In the genomic region with DNA sequence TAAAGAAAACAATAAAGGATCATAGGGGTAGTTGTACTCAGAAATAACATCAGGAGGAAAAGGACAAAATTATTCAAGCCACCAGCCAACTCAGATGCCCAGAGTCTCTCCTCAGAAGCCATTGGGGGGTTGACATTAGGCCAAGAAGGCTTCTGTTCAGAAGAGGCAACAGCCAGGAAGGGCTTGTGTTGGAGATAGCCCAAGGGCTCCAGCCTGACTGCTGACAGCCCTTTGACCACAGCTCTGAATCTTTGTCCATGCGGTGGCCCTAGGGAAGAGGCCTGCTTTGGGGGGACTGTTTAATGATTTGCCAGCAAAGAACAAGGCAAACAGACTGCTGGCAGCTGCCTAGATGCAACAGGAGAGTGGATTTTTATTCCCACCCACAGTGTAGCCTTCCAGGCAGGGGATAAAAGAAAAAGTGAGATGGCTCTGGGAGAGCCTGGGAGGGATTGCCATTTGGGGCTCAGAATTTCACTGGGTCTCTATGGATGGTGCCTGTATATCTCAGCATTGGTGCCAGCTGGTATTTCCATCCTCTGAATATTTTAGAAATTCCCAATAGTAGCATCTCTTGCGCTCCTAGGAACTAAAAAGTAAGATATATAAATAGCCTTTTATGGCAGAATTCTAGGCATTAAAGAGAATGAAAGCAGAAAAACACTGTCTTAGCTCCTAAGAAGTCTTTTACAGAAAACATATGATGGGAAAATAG, we compare ENCODE assay signal across 1 cellular context.
TF ChIP-seq lines count a peak whose summit lies in the region.

No MANE protein-coding gene starts in this region.

TF ChIP-seq in HepG2, 621 proteins besides CTCF, POLR2A, EP300 and RAD21 (continued from another document and continues in another):
- TF ChIP-seq, protein P1, sequence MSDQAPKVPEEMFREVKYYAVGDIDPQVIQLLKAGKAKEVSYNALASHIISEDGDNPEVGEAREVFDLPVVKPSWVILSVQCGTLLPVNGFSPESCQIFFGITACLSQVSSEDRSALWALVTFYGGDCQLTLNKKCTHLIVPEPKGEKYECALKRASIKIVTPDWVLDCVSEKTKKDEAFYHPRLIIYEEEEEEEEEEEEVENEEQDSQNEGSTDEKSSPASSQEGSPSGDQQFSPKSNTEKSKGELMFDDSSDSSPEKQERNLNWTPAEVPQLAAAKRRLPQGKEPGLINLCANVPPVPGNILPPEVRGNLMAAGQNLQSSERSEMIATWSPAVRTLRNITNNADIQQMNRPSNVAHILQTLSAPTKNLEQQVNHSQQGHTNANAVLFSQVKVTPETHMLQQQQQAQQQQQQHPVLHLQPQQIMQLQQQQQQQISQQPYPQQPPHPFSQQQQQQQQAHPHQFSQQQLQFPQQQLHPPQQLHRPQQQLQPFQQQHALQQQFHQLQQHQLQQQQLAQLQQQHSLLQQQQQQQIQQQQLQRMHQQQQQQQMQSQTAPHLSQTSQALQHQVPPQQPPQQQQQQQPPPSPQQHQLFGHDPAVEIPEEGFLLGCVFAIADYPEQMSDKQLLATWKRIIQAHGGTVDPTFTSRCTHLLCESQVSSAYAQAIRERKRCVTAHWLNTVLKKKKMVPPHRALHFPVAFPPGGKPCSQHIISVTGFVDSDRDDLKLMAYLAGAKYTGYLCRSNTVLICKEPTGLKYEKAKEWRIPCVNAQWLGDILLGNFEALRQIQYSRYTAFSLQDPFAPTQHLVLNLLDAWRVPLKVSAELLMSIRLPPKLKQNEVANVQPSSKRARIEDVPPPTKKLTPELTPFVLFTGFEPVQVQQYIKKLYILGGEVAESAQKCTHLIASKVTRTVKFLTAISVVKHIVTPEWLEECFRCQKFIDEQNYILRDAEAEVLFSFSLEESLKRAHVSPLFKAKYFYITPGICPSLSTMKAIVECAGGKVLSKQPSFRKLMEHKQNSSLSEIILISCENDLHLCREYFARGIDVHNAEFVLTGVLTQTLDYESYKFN (CRISPR knock-in tag; conservative IDR thresholded peaks at IDR 0.05), result peak; percentile 99
- TF ChIP-seq, protein P2, sequence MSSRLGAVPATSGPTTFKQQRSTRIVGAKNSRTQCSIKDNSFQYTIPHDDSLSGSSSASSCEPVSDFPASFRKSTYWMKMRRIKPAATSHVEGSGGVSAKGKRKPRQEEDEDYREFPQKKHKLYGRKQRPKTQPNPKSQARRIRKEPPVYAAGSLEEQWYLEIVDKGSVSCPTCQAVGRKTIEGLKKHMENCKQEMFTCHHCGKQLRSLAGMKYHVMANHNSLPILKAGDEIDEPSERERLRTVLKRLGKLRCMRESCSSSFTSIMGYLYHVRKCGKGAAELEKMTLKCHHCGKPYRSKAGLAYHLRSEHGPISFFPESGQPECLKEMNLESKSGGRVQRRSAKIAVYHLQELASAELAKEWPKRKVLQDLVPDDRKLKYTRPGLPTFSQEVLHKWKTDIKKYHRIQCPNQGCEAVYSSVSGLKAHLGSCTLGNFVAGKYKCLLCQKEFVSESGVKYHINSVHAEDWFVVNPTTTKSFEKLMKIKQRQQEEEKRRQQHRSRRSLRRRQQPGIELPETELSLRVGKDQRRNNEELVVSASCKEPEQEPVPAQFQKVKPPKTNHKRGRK (CRISPR knock-in tag; IDR thresholded peaks at IDR 0.05), result no peak
- TF ChIP-seq ETV6 (CRISPR knock-in tag; conservative IDR thresholded peaks at IDR 0.05), result no peak; the same call in 1 of the 2 replicates
- TF ChIP-seq, protein P3, sequence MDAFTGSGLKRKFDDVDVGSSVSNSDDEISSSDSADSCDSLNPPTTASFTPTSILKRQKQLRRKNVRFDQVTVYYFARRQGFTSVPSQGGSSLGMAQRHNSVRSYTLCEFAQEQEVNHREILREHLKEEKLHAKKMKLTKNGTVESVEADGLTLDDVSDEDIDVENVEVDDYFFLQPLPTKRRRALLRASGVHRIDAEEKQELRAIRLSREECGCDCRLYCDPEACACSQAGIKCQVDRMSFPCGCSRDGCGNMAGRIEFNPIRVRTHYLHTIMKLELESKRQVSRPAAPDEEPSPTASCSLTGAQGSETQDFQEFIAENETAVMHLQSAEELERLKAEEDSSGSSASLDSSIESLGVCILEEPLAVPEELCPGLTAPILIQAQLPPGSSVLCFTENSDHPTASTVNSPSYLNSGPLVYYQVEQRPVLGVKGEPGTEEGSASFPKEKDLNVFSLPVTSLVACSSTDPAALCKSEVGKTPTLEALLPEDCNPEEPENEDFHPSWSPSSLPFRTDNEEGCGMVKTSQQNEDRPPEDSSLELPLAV (CRISPR knock-in tag; conservative IDR thresholded peaks at IDR 0.05; ENCODE audit: low read depth), result no peak; the same call in 1 of the 2 replicates
- no peak for TF ChIP-seq ZNF598 (CRISPR knock-in tag; IDR thresholded peaks at IDR 0.05; ENCODE audit: borderline replicate concordance)
- TF ChIP-seq, protein P4, sequence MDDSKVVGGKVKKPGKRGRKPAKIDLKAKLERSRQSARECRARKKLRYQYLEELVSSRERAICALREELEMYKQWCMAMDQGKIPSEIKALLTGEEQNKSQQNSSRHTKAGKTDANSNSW (CRISPR knock-in tag; IDR thresholded peaks at IDR 0.05; ENCODE audit: borderline replicate concordance), result no peak
- TF ChIP-seq ZNF629 (CRISPR knock-in tag; conservative IDR thresholded peaks at IDR 0.05), result 0 out of 2 replicates have a peak, but pooled peaks have one; percentile 30
- no peak; the same call in 1 of the 2 replicates for TF ChIP-seq ZNF552 (CRISPR knock-in tag; IDR thresholded peaks at IDR 0.05; ENCODE audit: borderline replicate concordance)
- TF ChIP-seq, protein P5, sequence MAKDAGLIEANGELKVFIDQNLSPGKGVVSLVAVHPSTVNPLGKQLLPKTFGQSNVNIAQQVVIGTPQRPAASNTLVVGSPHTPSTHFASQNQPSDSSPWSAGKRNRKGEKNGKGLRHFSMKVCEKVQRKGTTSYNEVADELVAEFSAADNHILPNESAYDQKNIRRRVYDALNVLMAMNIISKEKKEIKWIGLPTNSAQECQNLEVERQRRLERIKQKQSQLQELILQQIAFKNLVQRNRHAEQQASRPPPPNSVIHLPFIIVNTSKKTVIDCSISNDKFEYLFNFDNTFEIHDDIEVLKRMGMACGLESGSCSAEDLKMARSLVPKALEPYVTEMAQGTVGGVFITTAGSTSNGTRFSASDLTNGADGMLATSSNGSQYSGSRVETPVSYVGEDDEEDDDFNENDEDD (CRISPR knock-in tag; IDR thresholded peaks at IDR 0.05; ENCODE audit: borderline replicate concordance), result peak; percentile 66; the same call in 1 of the 2 replicates
- TF ChIP-seq MED1 (CRISPR knock-in tag; IDR thresholded peaks at IDR 0.05), result peak; percentile 96
- peak; percentile 98 for TF ChIP-seq SALL1 (CRISPR knock-in tag; IDR thresholded peaks at IDR 0.05)
- TF ChIP-seq TBX2 (CRISPR knock-in tag; IDR thresholded peaks at IDR 0.05; ENCODE audit: borderline replicate concordance), result peak; percentile 90
- no peak for TF ChIP-seq ZNF577 (CRISPR knock-in tag; IDR thresholded peaks at IDR 0.05; ENCODE audit: borderline replicate concordance, low read depth)
- TF ChIP-seq, protein P6, sequence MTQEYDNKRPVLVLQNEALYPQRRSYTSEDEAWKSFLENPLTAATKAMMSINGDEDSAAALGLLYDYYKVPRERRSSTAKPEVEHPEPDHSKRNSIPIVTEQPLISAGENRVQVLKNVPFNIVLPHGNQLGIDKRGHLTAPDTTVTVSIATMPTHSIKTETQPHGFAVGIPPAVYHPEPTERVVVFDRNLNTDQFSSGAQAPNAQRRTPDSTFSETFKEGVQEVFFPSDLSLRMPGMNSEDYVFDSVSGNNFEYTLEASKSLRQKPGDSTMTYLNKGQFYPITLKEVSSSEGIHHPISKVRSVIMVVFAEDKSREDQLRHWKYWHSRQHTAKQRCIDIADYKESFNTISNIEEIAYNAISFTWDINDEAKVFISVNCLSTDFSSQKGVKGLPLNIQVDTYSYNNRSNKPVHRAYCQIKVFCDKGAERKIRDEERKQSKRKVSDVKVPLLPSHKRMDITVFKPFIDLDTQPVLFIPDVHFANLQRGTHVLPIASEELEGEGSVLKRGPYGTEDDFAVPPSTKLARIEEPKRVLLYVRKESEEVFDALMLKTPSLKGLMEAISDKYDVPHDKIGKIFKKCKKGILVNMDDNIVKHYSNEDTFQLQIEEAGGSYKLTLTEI (CRISPR knock-in tag; conservative IDR thresholded peaks at IDR 0.05), result no peak
- no peak for TF ChIP-seq HES4 (CRISPR knock-in tag; IDR thresholded peaks at IDR 0.05; ENCODE audit: borderline replicate concordance)
- no peak for TF ChIP-seq GLI4 (CRISPR knock-in tag; IDR thresholded peaks at IDR 0.05; ENCODE audit: borderline replicate concordance)
- no peak; the same call in 1 of the 2 replicates for TF ChIP-seq NFKBIZ (CRISPR knock-in tag; IDR thresholded peaks at IDR 0.05)
- TF ChIP-seq, protein P7, sequence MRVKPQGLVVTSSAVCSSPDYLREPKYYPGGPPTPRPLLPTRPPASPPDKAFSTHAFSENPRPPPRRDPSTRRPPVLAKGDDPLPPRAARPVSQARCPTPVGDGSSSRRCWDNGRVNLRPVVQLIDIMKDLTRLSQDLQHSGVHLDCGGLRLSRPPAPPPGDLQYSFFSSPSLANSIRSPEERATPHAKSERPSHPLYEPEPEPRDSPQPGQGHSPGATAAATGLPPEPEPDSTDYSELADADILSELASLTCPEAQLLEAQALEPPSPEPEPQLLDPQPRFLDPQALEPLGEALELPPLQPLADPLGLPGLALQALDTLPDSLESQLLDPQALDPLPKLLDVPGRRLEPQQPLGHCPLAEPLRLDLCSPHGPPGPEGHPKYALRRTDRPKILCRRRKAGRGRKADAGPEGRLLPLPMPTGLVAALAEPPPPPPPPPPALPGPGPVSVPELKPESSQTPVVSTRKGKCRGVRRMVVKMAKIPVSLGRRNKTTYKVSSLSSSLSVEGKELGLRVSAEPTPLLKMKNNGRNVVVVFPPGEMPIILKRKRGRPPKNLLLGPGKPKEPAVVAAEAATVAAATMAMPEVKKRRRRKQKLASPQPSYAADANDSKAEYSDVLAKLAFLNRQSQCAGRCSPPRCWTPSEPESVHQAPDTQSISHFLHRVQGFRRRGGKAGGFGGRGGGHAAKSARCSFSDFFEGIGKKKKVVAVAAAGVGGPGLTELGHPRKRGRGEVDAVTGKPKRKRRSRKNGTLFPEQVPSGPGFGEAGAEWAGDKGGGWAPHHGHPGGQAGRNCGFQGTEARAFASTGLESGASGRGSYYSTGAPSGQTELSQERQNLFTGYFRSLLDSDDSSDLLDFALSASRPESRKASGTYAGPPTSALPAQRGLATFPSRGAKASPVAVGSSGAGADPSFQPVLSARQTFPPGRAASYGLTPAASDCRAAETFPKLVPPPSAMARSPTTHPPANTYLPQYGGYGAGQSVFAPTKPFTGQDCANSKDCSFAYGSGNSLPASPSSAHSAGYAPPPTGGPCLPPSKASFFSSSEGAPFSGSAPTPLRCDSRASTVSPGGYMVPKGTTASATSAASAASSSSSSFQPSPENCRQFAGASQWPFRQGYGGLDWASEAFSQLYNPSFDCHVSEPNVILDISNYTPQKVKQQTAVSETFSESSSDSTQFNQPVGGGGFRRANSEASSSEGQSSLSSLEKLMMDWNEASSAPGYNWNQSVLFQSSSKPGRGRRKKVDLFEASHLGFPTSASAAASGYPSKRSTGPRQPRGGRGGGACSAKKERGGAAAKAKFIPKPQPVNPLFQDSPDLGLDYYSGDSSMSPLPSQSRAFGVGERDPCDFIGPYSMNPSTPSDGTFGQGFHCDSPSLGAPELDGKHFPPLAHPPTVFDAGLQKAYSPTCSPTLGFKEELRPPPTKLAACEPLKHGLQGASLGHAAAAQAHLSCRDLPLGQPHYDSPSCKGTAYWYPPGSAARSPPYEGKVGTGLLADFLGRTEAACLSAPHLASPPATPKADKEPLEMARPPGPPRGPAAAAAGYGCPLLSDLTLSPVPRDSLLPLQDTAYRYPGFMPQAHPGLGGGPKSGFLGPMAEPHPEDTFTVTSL (CRISPR knock-in tag; IDR thresholded peaks at IDR 0.05; ENCODE audit: borderline replicate concordance), result peak; percentile 90
- peak; percentile 96 for TF ChIP-seq POLR2AphosphoS5 (IDR thresholded peaks at IDR 0.05; ENCODE audit: low read depth, low read length)
- peak; percentile 40; the same call in 1 of the 2 replicates for TF ChIP-seq BRCA1 (CRISPR knock-in tag; IDR thresholded peaks at IDR 0.05)
- TF ChIP-seq ZNF10 (CRISPR knock-in tag; IDR thresholded peaks at IDR 0.05; ENCODE audit: borderline replicate concordance, low read depth), result no peak
- TF ChIP-seq CHD4 (IDR thresholded peaks at IDR 0.05; ENCODE audit: borderline replicate concordance, low read length), result peak; percentile 1; the same call in 1 of the 2 replicates
- TF ChIP-seq MIER3 (CRISPR knock-in tag; IDR thresholded peaks at IDR 0.05; ENCODE audit: borderline replicate concordance), result peak; percentile 89; the same call in 1 of the 2 replicates
- peak; percentile 82; the same call in 1 of the 2 replicates for TF ChIP-seq FOXK1 (CRISPR knock-in tag; IDR thresholded peaks at IDR 0.05; ENCODE audit: borderline replicate concordance, low read depth)
- no peak for TF ChIP-seq ZNF674 (CRISPR knock-in tag; IDR thresholded peaks at IDR 0.05; ENCODE audit: low read depth)
- TF ChIP-seq HOXA3 (CRISPR knock-in tag; IDR thresholded peaks at IDR 0.05), result peak; percentile 91
- no peak for TF ChIP-seq STAT5B (CRISPR knock-in tag; IDR thresholded peaks at IDR 0.05)
- TF ChIP-seq ZNF138 (CRISPR knock-in tag; IDR thresholded peaks at IDR 0.05; ENCODE audit: low read depth), result no peak
- TF ChIP-seq GFI1 (CRISPR knock-in tag; IDR thresholded peaks at IDR 0.05; ENCODE audit: borderline replicate concordance), result peak; percentile 83
- TF ChIP-seq ZNF670 (CRISPR knock-in tag; IDR thresholded peaks at IDR 0.05; ENCODE audit: borderline replicate concordance), result peak; percentile 96
- TF ChIP-seq, protein P8, sequence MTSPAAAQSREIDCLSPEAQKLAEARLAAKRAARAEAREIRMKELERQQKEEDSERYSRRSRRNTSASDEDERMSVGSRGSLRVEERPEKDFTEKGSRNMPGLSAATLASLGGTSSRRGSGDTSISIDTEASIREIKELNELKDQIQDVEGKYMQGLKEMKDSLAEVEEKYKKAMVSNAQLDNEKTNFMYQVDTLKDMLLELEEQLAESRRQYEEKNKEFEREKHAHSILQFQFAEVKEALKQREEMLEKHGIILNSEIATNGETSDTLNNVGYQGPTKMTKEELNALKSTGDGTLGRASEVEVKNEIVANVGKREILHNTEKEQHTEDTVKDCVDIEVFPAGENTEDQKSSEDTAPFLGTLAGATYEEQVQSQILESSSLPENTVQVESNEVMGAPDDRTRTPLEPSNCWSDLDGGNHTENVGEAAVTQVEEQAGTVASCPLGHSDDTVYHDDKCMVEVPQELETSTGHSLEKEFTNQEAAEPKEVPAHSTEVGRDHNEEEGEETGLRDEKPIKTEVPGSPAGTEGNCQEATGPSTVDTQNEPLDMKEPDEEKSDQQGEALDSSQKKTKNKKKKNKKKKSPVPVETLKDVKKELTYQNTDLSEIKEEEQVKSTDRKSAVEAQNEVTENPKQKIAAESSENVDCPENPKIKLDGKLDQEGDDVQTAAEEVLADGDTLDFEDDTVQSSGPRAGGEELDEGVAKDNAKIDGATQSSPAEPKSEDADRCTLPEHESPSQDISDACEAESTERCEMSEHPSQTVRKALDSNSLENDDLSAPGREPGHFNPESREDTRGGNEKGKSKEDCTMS (CRISPR knock-in tag; conservative IDR thresholded peaks at IDR 0.05), result 0 out of 2 replicates have a peak, but pooled peaks have one; percentile 16
- TF ChIP-seq SRSF9 (IDR thresholded peaks at IDR 0.05; ENCODE audit: borderline replicate concordance, insufficient read depth, low read depth, low read length, poor library complexity, severe bottlenecking), result no peak
- TF ChIP-seq, protein P9, sequence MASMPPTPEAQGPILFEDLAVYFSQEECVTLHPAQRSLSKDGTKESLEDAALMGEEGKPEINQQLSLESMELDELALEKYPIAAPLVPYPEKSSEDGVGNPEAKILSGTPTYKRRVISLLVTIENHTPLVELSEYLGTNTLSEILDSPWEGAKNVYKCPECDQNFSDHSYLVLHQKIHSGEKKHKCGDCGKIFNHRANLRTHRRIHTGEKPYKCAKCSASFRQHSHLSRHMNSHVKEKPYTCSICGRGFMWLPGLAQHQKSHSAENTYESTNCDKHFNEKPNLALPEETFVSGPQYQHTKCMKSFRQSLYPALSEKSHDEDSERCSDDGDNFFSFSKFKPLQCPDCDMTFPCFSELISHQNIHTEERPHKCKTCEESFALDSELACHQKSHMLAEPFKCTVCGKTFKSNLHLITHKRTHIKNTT (CRISPR knock-in tag; IDR thresholded peaks at IDR 0.05), result no peak
